In genomic region chr17:2996208-2996855, GRCh38 we compare ENCODE assay signal across 18 cellular contexts.
A peak's percentile ranks its signal among the peaks of the same experiment; 100 is the strongest.
DNase-seq lines count a peak whose midpoint lies in the region; ATAC-seq, FAIRE-seq and TF ChIP-seq lines count a peak whose summit lies in the region.
"Had no signal": no experiment of that assay in that cellular context is flagged by ENCODE, and none has a peak within 500 bp of the region (broad histone marks: within the 10 kb centered on the region; RNA-seq: fewer than 3 reads in every experiment).

No MANE protein-coding gene starts in this region.

- no peak for FAIRE-seq in urothelium cell line (lab: Jason Lieb, UNC)

- WGBS in H9 (ENCODE audit: extremely low coverage, insufficient read length, low lambda C conversion rate) = no CpG with 5 or more reads among the region's 12 CpGs

- H2AK5ac ChIP-seq in H9 (ENCODE audit: insufficient read length, low read length) = no peak overlapping the region

- H3K36me3 ChIP-seq in stomach smooth muscle (ENCODE audit: control insufficient read depth in 2 of 2, insufficient read depth in 2 of 2, low read length in 2 of 2) = no peaks in the 10 kb centered on the region

- DNase-seq in H9 = no peak
- peak; percentile 65 for DNase-seq in coronary artery (ENCODE audit: low spot score)
- DNase-seq in mesenteric fat pad (ENCODE audit: low spot score) = peak; percentile 45
- no peak for DNase-seq in urothelium cell line (ENCODE audit: low spot score)
- no peak for DNase-seq in foreskin melanocyte
- DNase-seq in NCI-H2196 treated with DMSO at 0.1 percent for 48 hours (lab: John Stamatoyannopoulos, UW; ENCODE audit: unreplicated experiment) = no peak
- DNase-seq: activated CD8-positive, alpha-beta memory T cell treated with anti-CD3 and anti-CD28 coated beads, Interleukin-2, amount 50 U/mL, for 4 hours; DMS79; endodermal cell; NCI-H187 treated with DMSO at 0.1 percent for 48 hours; stimulated activated naive CD4-positive, alpha-beta T cell; T-helper 1 cell had no signal

- no peak overlapping the region for H2BK15ac ChIP-seq in H9 (ENCODE audit: low read depth, low read length)

- H3K4ac ChIP-seq in H9 (ENCODE audit: low read depth, low read length) = no peak overlapping the region

- no peak overlapping the region; a peak in 1 of 5 replicates for H3K4me3 Mint-ChIP-seq in H9
- H3K4me3 Mint-ChIP-seq: activated naive CD8-positive, alpha-beta T cell; endodermal cell had no signal

- H4K5ac ChIP-seq in H9 (ENCODE audit: insufficient read length, low read depth, low read length) = no peak overlapping the region

- H3K4me1 ChIP-seq in H9 (ENCODE audit: insufficient read depth, low read length) (no peaks in the 10 kb centered on the region), stomach smooth muscle (ENCODE audit: control insufficient read depth, insufficient read depth, low read length) (peaks cover 19% of the 10 kb centered on the region)

- no peak overlapping the region for H3K4me2 ChIP-seq in H9 (ENCODE audit: insufficient read depth, insufficient read length, low read length)
- H3K4me2 ChIP-seq: BLaER1 treated with 17β-estradiol and CSF1 and Interleukin-3, amounts not matched to agents 10 nM and 100 nM; hepatocyte had no signal

- H3K9me3 ChIP-seq in H9 (ENCODE audit: control insufficient read depth, low read depth, low read length) = no peaks in the 10 kb centered on the region
- H3K9me3 ChIP-seq in stomach smooth muscle (ENCODE audit: control insufficient read depth in 2 of 2, low read length in 2 of 2) = no peaks in the 10 kb centered on the region
- H3K9me3 ChIP-seq: BLaER1 treated with 17β-estradiol and CSF1 and Interleukin-3, amounts not matched to agents 10 nM and 100 nM had no signal

- H4K91ac ChIP-seq in H9 (ENCODE audit: insufficient read length, low read depth, low read length) = no peak overlapping the region

- TF ChIP-seq CTCF in H9 (conservative IDR thresholded peaks at IDR 0.05) (no peak), coronary artery (IDR thresholded peaks at IDR 0.05) (no peak)

- H3K36me3 Mint-ChIP-seq in H9 (ENCODE audit: insufficient read depth in 1 of 3, low read depth in 3 of 3) = peaks cover 3 to 41% (median 32%) of the 10 kb centered on the region in 3 experiments
- H3K36me3 Mint-ChIP-seq: activated naive CD8-positive, alpha-beta T cell had no signal

- H3K27ac Mint-ChIP-seq in H9 = peak overlapping the region; percentile 42 to 66 (median 44); a peak in 4 of 7 replicates
- H3K27ac Mint-ChIP-seq: activated naive CD8-positive, alpha-beta T cell; nephron progenitor cell had no signal

- H2BK12ac ChIP-seq in H9 (ENCODE audit: insufficient read length, low read depth, low read length) = no peak overlapping the region

- peaks cover 0 to 3% of the 10 kb centered on the region in 2 experiments; a peak in 1 of 4 replicates for H3K4me1 Mint-ChIP-seq in H9
- H3K4me1 Mint-ChIP-seq: endodermal cell had no signal

- H3K27me3 ChIP-seq in H9 (ENCODE audit: insufficient read depth, low read length) (no peaks in the 10 kb centered on the region), stomach smooth muscle (ENCODE audit: control insufficient read depth in 1 of 2, insufficient read depth in 2 of 2, low read length in 2 of 2) (no peaks in the 10 kb centered on the region)
- H3K27me3 ChIP-seq: BLaER1 treated with 17β-estradiol and CSF1 and Interleukin-3, amounts not matched to agents 10 nM and 100 nM; hepatocyte had no signal

- no peaks in the 10 kb centered on the region for H3K27me3 Mint-ChIP-seq in H9 (ENCODE audit: low read depth)
- H3K27me3 Mint-ChIP-seq: activated naive CD8-positive, alpha-beta T cell had no signal

- no peak overlapping the region for H2BK20ac ChIP-seq in H9 (ENCODE audit: low read depth, low read length, poor library complexity, severe bottlenecking)

- H3K9ac ChIP-seq in H9 (ENCODE audit: extremely low read depth, insufficient read length, low read length) (no peak overlapping the region), stomach smooth muscle (ENCODE audit: low read length in 2 of 2) (peak overlapping the region in 1 of 2 donors; percentile 14)

- H3K14ac ChIP-seq in H9 (ENCODE audit: insufficient read depth, low read length) = no peak overlapping the region

- H2BK5ac ChIP-seq in H9 (ENCODE audit: insufficient read length, low read length) = no peak overlapping the region

- no peaks in the 10 kb centered on the region; a peak in 1 of 5 replicates for H3K9me3 Mint-ChIP-seq in H9
- H3K9me3 Mint-ChIP-seq: endodermal cell, nephron progenitor cell had no signal

- no peaks in the 10 kb centered on the region for H3K23me2 ChIP-seq in H9 (ENCODE audit: insufficient read length, low read depth, low read length, poor library complexity, severe bottlenecking)

- no peak overlapping the region for H3K56ac ChIP-seq in H9 (ENCODE audit: insufficient read length, low read depth, low read length)

- H3K4me3 ChIP-seq in coronary artery = no peak overlapping the region
- H3K4me3 ChIP-seq in stomach smooth muscle (ENCODE audit: low read length in 2 of 2) = no peak overlapping the region
- H3K4me3 ChIP-seq: BLaER1 treated with 17β-estradiol and CSF1 and Interleukin-3, amounts not matched to agents 10 nM and 100 nM; hepatocyte had no signal

- no peak overlapping the region for H4K8ac ChIP-seq in H9 (replicated peaks; ENCODE audit: insufficient read length, low read depth, low read length)

- ATAC-seq in GM21423 (IDR thresholded peaks at IDR 0.05; ENCODE audit: unreplicated experiment) = no peak

- H4K20me1 ChIP-seq in H9 (ENCODE audit: control insufficient read depth, insufficient read depth, insufficient read length) = no peaks in the 10 kb centered on the region

- no peak overlapping the region for H3T11ph ChIP-seq in H9 (ENCODE audit: low read length)

- no peak overlapping the region for H3K18ac ChIP-seq in H9 (ENCODE audit: insufficient read length, low read depth, low read length)

- H2AFZ ChIP-seq in H9 (ENCODE audit: low read length) = no peak overlapping the region
- H2AFZ ChIP-seq: hepatocyte had no signal

- no peak overlapping the region for H2BK120ac ChIP-seq in H9 (ENCODE audit: low read depth, low read length, poor library complexity, severe bottlenecking)

- no peaks in the 10 kb centered on the region for H3K79me2 ChIP-seq in H9 (ENCODE audit: insufficient read depth, low read length)
- H3K79me2 ChIP-seq: hepatocyte had no signal

- no peaks in the 10 kb centered on the region for H3K79me1 ChIP-seq in H9 (ENCODE audit: insufficient read depth, low read depth, low read length, poor library complexity, severe bottlenecking)

- H3K23ac ChIP-seq in H9 (ENCODE audit: insufficient read length, low read depth, low read length) = no peak overlapping the region

- H3K27ac ChIP-seq in H9 (ENCODE audit: insufficient read length, low read depth, low read length) = no peak overlapping the region
- peak overlapping the region; percentile 61 to 74 for H3K27ac ChIP-seq in coronary artery
- H3K27ac ChIP-seq in stomach smooth muscle (ENCODE audit: low read length) = peak overlapping the region; percentile 80
- H3K27ac ChIP-seq: BLaER1 treated with 17β-estradiol and CSF1 and Interleukin-3, amounts not matched to agents 10 nM and 100 nM; hepatocyte had no signal

Comparison
In these comparisons a context has a peak if more than half of its experiments do, and no peak if none do; other contexts are left out.
1. DNase-seq: peak in coronary artery (single experiment) and mesenteric fat pad (single experiment); none in H9 (single experiment), urothelium cell line (single experiment), foreskin melanocyte (single experiment) and NCI-H2196 treated with DMSO at 0.1 percent for 48 hours (single experiment).